ENCODE assay signal across 20 cellular contexts in genomic region chr20:38862226-38862625, GRCh38. TPM values are rescaled to one million over a fixed set of nuclear protein-coding genes. Genes with fewer than 3 reads are reported as not detected.
DNase-seq lines count a peak whose midpoint lies in the region; ATAC-seq and TF ChIP-seq lines count a peak whose summit lies in the region.
"Had no signal": no experiment of that assay in that cellular context is flagged by ENCODE, and none has a peak within 500 bp of the region (broad histone marks: within the 10 kb centered on the region; RNA-seq: fewer than 3 reads in every experiment).

No MANE protein-coding gene starts in this region.

- no peak for DNase-seq in CD8-positive, alpha-beta T cell
- no peak for DNase-seq in activated CD8-positive, alpha-beta T cell treated with anti-CD3 and anti-CD28 coated beads for 36 hours
- DNase-seq in immature natural killer cell = no peak
- no peak for DNase-seq in foreskin fibroblast
- DNase-seq in Karpas-422 = no peak
- no peak for DNase-seq in WERI-Rb-1
- DNase-seq in GM13976 (ENCODE audit: low spot score) = no peak
- DNase-seq: activated CD8-positive, alpha-beta memory T cell treated with anti-CD3 and anti-CD28 coated beads, Interleukin-2, amount 50 U/mL, for 4 hours; anterior cingulate cortex; DND-41; GM23248; left ventricle myocardium superior; NCI-H526; posterior cingulate gyrus had no signal

- no peaks in the 10 kb centered on the region for H3K9me3 Mint-ChIP-seq in CD8-positive, alpha-beta T cell
- H3K9me3 Mint-ChIP-seq in activated CD8-positive, alpha-beta T cell treated with anti-CD3 and anti-CD28 coated beads for 36 hours = no peaks in the 10 kb centered on the region
- no peaks in the 10 kb centered on the region for H3K9me3 Mint-ChIP-seq in immature natural killer cell
- H3K9me3 Mint-ChIP-seq: type B pancreatic cell had no signal

- peaks cover 34 to 78% (median 59%) of the 10 kb centered on the region in 10 experiments for H3K4me1 ChIP-seq in BLaER1 treated with 17β-estradiol and CSF1 and Interleukin-3, amounts not matched to agents 10 nM and 100 nM
- peaks cover 36% of the 10 kb centered on the region for H3K4me1 ChIP-seq in CD8-positive, alpha-beta T cell (ENCODE audit: insufficient read depth, low read length)
- H3K4me1 ChIP-seq in Karpas-422 (ENCODE audit: low read length) = peaks cover 15% of the 10 kb centered on the region

- peaks cover 62% of the 10 kb centered on the region for H3K4me1 Mint-ChIP-seq in CD8-positive, alpha-beta T cell (ENCODE audit: low read depth)
- peaks cover 68% of the 10 kb centered on the region for H3K4me1 Mint-ChIP-seq in activated CD8-positive, alpha-beta T cell treated with anti-CD3 and anti-CD28 coated beads for 36 hours (ENCODE audit: low read depth)
- H3K4me1 Mint-ChIP-seq in immature natural killer cell = peaks cover 74 to 79% of the 10 kb centered on the region in 2 donors

- H3K4me3 Mint-ChIP-seq in CD8-positive, alpha-beta T cell = peak overlapping the region; percentile 23
- H3K4me3 Mint-ChIP-seq in activated CD8-positive, alpha-beta T cell treated with anti-CD3 and anti-CD28 coated beads for 36 hours = no peak overlapping the region
- H3K4me3 Mint-ChIP-seq in immature natural killer cell = peak overlapping the region in 2 of 5 donors; percentile 46 to 54
- H3K4me3 Mint-ChIP-seq: type B pancreatic cell had no signal

- no peaks in the 10 kb centered on the region for H3K27me3 Mint-ChIP-seq in CD8-positive, alpha-beta T cell (ENCODE audit: low read depth)
- H3K27me3 Mint-ChIP-seq in activated CD8-positive, alpha-beta T cell treated with anti-CD3 and anti-CD28 coated beads for 36 hours = no peaks in the 10 kb centered on the region
- H3K27me3 Mint-ChIP-seq in immature natural killer cell (ENCODE audit: low read depth in 3 of 3) = peaks cover 0 to 12% (median 6%) of the 10 kb centered on the region in 3 donors

- H3K9ac ChIP-seq in BLaER1 treated with 17β-estradiol and CSF1 and Interleukin-3, amounts not matched to agents 10 nM and 100 nM = no peak overlapping the region; a peak in 1 of 22 replicates
- no peak overlapping the region for H3K9ac ChIP-seq in Karpas-422 (ENCODE audit: low read length)
- H3K9ac ChIP-seq: GM23248 had no signal

- H3K27me3 ChIP-seq in BLaER1 treated with 17β-estradiol and CSF1 and Interleukin-3, amounts not matched to agents 10 nM and 100 nM = no peaks in the 10 kb centered on the region
- no peaks in the 10 kb centered on the region for H3K27me3 ChIP-seq in CD8-positive, alpha-beta T cell (ENCODE audit: insufficient read depth, low read length)
- H3K27me3 ChIP-seq in Karpas-422 (ENCODE audit: low read length) (no peaks in the 10 kb centered on the region), WERI-Rb-1 (ENCODE audit: insufficient read depth, low read depth, severe bottlenecking) (no peaks in the 10 kb centered on the region)

- H2AFZ ChIP-seq in Karpas-422 (ENCODE audit: low read length) = no peak overlapping the region
- H2AFZ ChIP-seq: GM23248 had no signal

- no peak overlapping the region for H3K4me3 ChIP-seq in BLaER1 treated with 17β-estradiol and CSF1 and Interleukin-3, amounts not matched to agents 10 nM and 100 nM
- H3K4me3 ChIP-seq in CD8-positive, alpha-beta T cell (ENCODE audit: low read depth, low read length) = no peak overlapping the region
- H3K4me3 ChIP-seq in foreskin fibroblast (ENCODE audit: low read depth in 1 of 2, low read length in 2 of 2) (no peak overlapping the region), Karpas-422 (ENCODE audit: low read length) (no peak overlapping the region), WERI-Rb-1 (ENCODE audit: low read depth, low read length) (no peak overlapping the region)
- H3K4me3 ChIP-seq: GM23248, skin epidermis had no signal

- H3K4me2 ChIP-seq in BLaER1 treated with 17β-estradiol and CSF1 and Interleukin-3, amounts not matched to agents 10 nM and 100 nM = peak overlapping the region; percentile 62 to 90 (median 78)
- no peak overlapping the region for H3K4me2 ChIP-seq in Karpas-422 (ENCODE audit: low read depth, low read length, poor library complexity, severe bottlenecking)

- H3K9me3 ChIP-seq in BLaER1 treated with 17β-estradiol and CSF1 and Interleukin-3, amounts not matched to agents 10 nM and 100 nM (replicated peaks in 1 of 11) = no peaks in the 10 kb centered on the region
- H3K9me3 ChIP-seq in CD8-positive, alpha-beta T cell (ENCODE audit: low read length) = no peaks in the 10 kb centered on the region
- no peaks in the 10 kb centered on the region for H3K9me3 ChIP-seq in Karpas-422 (ENCODE audit: low read length)
- no peaks in the 10 kb centered on the region for H3K9me3 ChIP-seq in WERI-Rb-1 (ENCODE audit: severe bottlenecking)

- H4K20me1 ChIP-seq in BLaER1 treated with 17β-estradiol and CSF1 and Interleukin-3, amounts not matched to agents 10 nM and 100 nM = peaks cover 0 to 3% (median 0%) of the 10 kb centered on the region in 11 experiments; a peak in 2 of 22 replicates
- H4K20me1 ChIP-seq in Karpas-422 (ENCODE audit: insufficient read depth, low read depth, low read length) = no peaks in the 10 kb centered on the region

- CTCF ChIA-PET in CD8-positive, alpha-beta T cell (lab: Charles Lee) = interaction anchor here (1.0 kb wide), 1 partner anchor 31 kb away, joined by 5 read pairs; no protein-coding TSS in a partner anchor
- CTCF ChIA-PET in activated CD8-positive, alpha-beta T cell treated with anti-CD3 and anti-CD28 coated beads for 36 hours (lab: Charles Lee) = interaction anchor here (0.6 to 2.9 kb wide), 6 partner anchors 8 to 56 kb away, joined by 3 to 9 read pairs (median 3); partner anchors contain the start of gene PPP1R16B

- H3K36me3 Mint-ChIP-seq in CD8-positive, alpha-beta T cell = peaks cover 18% of the 10 kb centered on the region
- peaks cover 26% of the 10 kb centered on the region for H3K36me3 Mint-ChIP-seq in activated CD8-positive, alpha-beta T cell treated with anti-CD3 and anti-CD28 coated beads for 36 hours (ENCODE audit: low read depth)
- H3K36me3 Mint-ChIP-seq in immature natural killer cell = no peaks in the 10 kb centered on the region
- H3K36me3 Mint-ChIP-seq: type B pancreatic cell had no signal

- peak overlapping the region; percentile 87 for H3K27ac Mint-ChIP-seq in CD8-positive, alpha-beta T cell
- peak overlapping the region; percentile 79 for H3K27ac Mint-ChIP-seq in activated CD8-positive, alpha-beta T cell treated with anti-CD3 and anti-CD28 coated beads for 36 hours
- H3K27ac Mint-ChIP-seq in immature natural killer cell = peak overlapping the region; percentile 84 to 96 (median 91)
- H3K27ac Mint-ChIP-seq: type B pancreatic cell had no signal

- TF ChIP-seq CTCF in CD8-positive, alpha-beta T cell (IDR thresholded peaks at IDR 0.05) = no peak
- TF ChIP-seq CTCF in activated CD8-positive, alpha-beta T cell treated with anti-CD3 and anti-CD28 coated beads for 36 hours (IDR thresholded peaks at IDR 0.05) = no peak
- TF ChIP-seq CTCF in foreskin fibroblast (IDR thresholded peaks at IDR 0.05; ENCODE audit: low read depth, low read length) = no peak
- no peak for TF ChIP-seq CTCF in WERI-Rb-1 (IDR thresholded peaks at IDR 0.05; ENCODE audit: low read depth, low read length)
- TF ChIP-seq CTCF in GM13976 (IDR thresholded peaks at IDR 0.05; ENCODE audit: borderline replicate concordance, control extremely low read depth, extremely low read depth, insufficient read depth, missing control alignments) = no peak

- no peak for ATAC-seq in CD8-positive, alpha-beta T cell
- no peak for ATAC-seq in activated CD8-positive, alpha-beta T cell treated with anti-CD3 and anti-CD28 coated beads for 36 hours
- ATAC-seq: left ventricle myocardium superior, Panc1 had no signal

- in situ Hi-C loops in GM13976 (cut with MboI; ENCODE audit: low sequenced_read_pairs, unreplicated experiment) = no loop called here

- no peaks in the 10 kb centered on the region for H3K79me2 ChIP-seq in Karpas-422 (ENCODE audit: low read length)

- POLR2A ChIA-PET in CD8-positive, alpha-beta T cell (lab: Charles Lee) = interaction anchor here (0.9 to 1.6 kb wide), 4 partner anchors 9 to 19 kb away, joined by 3 to 7 read pairs (median 3); no protein-coding TSS in a partner anchor
- POLR2A ChIA-PET in activated CD8-positive, alpha-beta T cell treated with anti-CD3 and anti-CD28 coated beads for 36 hours (lab: Charles Lee) = interaction anchor here (0.7 to 1.4 kb wide), 6 partner anchors 9 to 187 kb away, joined by 3 to 10 read pairs (median 4); no protein-coding TSS in a partner anchor

- intact Hi-C loops in CD8-positive, alpha-beta T cell (cut with DNase I, micrococcal nuclease) = loop anchor here in 1 of 2 experiments (2.0 kb wide), 1 partner anchor 17 kb away; no protein-coding TSS in a partner anchor
- intact Hi-C loops in activated CD8-positive, alpha-beta T cell treated with anti-CD3 and anti-CD28 coated beads for 36 hours (cut with micrococcal nuclease) = no loop called here

- H3K27ac ChIP-seq in BLaER1 treated with 17β-estradiol and CSF1 and Interleukin-3, amounts not matched to agents 10 nM and 100 nM = peak overlapping the region in 7 of 11 experiments; percentile 38 to 64 (median 52); a peak in 12 of 22 replicates
- H3K27ac ChIP-seq in CD8-positive, alpha-beta T cell (ENCODE audit: low read depth, low read length) = no peak overlapping the region
- H3K27ac ChIP-seq in Karpas-422 (ENCODE audit: low read length) (no peak overlapping the region), WERI-Rb-1 (no peak overlapping the region)
- H3K27ac ChIP-seq: GM23248 had no signal

- H3K9me2 ChIP-seq in Karpas-422 (replicated peaks; ENCODE audit: insufficient read depth, low read length) = no peaks in the 10 kb centered on the region

- H3K36me3 ChIP-seq in BLaER1 treated with 17β-estradiol and CSF1 and Interleukin-3, amounts not matched to agents 10 nM and 100 nM = no peaks in the 10 kb centered on the region
- H3K36me3 ChIP-seq in CD8-positive, alpha-beta T cell (ENCODE audit: insufficient read depth, low read length) = no peaks in the 10 kb centered on the region
- H3K36me3 ChIP-seq in Karpas-422 (ENCODE audit: insufficient read depth, low read length) = no peaks in the 10 kb centered on the region
- H3K36me3 ChIP-seq in WERI-Rb-1 = no peaks in the 10 kb centered on the region

RNA-seq across cellular contexts. Expression of gene PPP1R16B, which starts 56.7 kb away (rescaled TPM):
- total RNA-seq in CD8-positive, alpha-beta T cell = 100 to 1,000 TPM; 128 to 129 TPM
- total RNA-seq in activated CD8-positive, alpha-beta T cell treated with anti-CD3 and anti-CD28 coated beads for 36 hours = 10 to 100 TPM; 74.9 to 81.4 TPM
- polyA plus RNA-seq in immature natural killer cell = 10 to 100 TPM; 23.6 to 42.8 (median 24.9) TPM
- total RNA-seq in Karpas-422 (2014; rRNA removed; shearing (Covaris generic); ENCODE audit: low replicate concordance) = 0.04 and 0.15 TPM in 2 replicates
- total RNA-seq: chondrocyte, GM23248 had no signal
- polyA plus RNA-seq: BJ, GM23248 had no signal

Comparison
In these comparisons a context has a peak if more than half of its experiments do, and no peak if none do; other contexts are left out.
1. H3K27ac ChIP-seq: peak in BLaER1 treated with 17β-estradiol and CSF1 and Interleukin-3, amounts not matched to agents 10 nM and 100 nM (7 of 11); none in CD8-positive, alpha-beta T cell (single experiment), Karpas-422 (single experiment) and WERI-Rb-1 (single experiment).
2. RNA of gene PPP1R16B, which starts 56.7 kb away (total RNA-seq): 128 to 129 TPM in CD8-positive, alpha-beta T cell and 74.9 to 81.4 TPM in activated CD8-positive, alpha-beta T cell treated with anti-CD3 and anti-CD28 coated beads for 36 hours; 0.04 to 0.15 TPM in Karpas-422; every median in the first group is over 10 times any median in the second.
3. Peak in every context shown above with its lines, with median percentiles within 50 percentile points of each other: H3K27ac Mint-ChIP-seq.